Comparison of ENCODE assay signal across 17 cellular contexts in genomic region chr13:50928088-50928487, GRCh38.
"Had no signal": no experiment of that assay in that cellular context is flagged by ENCODE, and none has a peak within 500 bp of the region (broad histone marks: within the 10 kb centered on the region; RNA-seq: fewer than 3 reads in every experiment).

No MANE protein-coding gene starts in this region.

- DNase-seq: activated CD4-positive, alpha-beta T cell treated with anti-CD3 and anti-CD28 coated beads, Interleukin-2, amount 10 ng/mL, durations not matched to agents 24 days and 14 days; activated CD8-positive, alpha-beta memory T cell treated with anti-CD3 and anti-CD28 coated beads, Interleukin-2, amount 50 U/mL, for 48 hours; foreskin keratinocyte; glutamatergic neuron; hypothalamus; midbrain; right lobe of liver; SK-N-SH; spleen; stomach; T-helper 2 cell; testis had no signal

- H3K4me3 ChIP-seq: cardiac muscle cell, coronary artery, esophagus muscularis mucosa, prostate gland, right lobe of liver, spleen, stomach, testis had no signal

- H3K27ac ChIP-seq: cardiac muscle cell, coronary artery, foreskin keratinocyte, prostate gland, right lobe of liver, stomach, testis had no signal

- H3K9me3 ChIP-seq: prostate gland, testis had no signal

- H3K36me3 ChIP-seq: cardiac muscle cell, prostate gland had no signal

- H3K4me2 ChIP-seq: SK-N-SH had no signal

- H3K9ac ChIP-seq: SK-N-SH had no signal

- H3K27me3 ChIP-seq: cardiac muscle cell, esophagus muscularis mucosa, foreskin keratinocyte, right lobe of liver, spleen, stomach, testis had no signal

- ATAC-seq: foreskin keratinocyte had no signal

- H3K4me1 ChIP-seq: foreskin keratinocyte, prostate gland, right lobe of liver, testis had no signal

- FAIRE-seq: astrocyte had no signal
